10 cellular contexts compared by ENCODE assay signal in genomic region chr12:65756956-65757511, GRCh38.
A peak's percentile ranks its signal among the peaks of the same experiment; 100 is the strongest.
DNase-seq lines count a peak whose midpoint lies in the region; ATAC-seq and TF ChIP-seq lines count a peak whose summit lies in the region.
"Had no signal": no experiment of that assay in that cellular context is flagged by ENCODE, and none has a peak within 500 bp of the region (broad histone marks: within the 10 kb centered on the region; RNA-seq: fewer than 3 reads in every experiment).

No MANE protein-coding gene starts in this region.

- intact Hi-C loops in body of pancreas (cut with DNase I): no loop called here
- intact Hi-C loops in left lung (cut with DNase I): no loop called here

- DNase-seq in GM10266 (ENCODE audit: extremely low spot score) (peak; percentile 80), GM19240 (ENCODE audit: insufficient read length, low spot score) (peak; percentile 20), SW480 (ENCODE audit: low spot score) (peak; percentile 7), body of pancreas (no peak), NCI-H2227 treated with DMSO at 0.1 percent for 48 hours (lab: John Stamatoyannopoulos, UW) (no peak), UCSD-AML1 (lab: John Stamatoyannopoulos, UW; ENCODE audit: unreplicated experiment) (no peak), left lung (no peak)
- DNase-seq: KBM-7 had no signal

- H3K4me1 ChIP-seq in body of pancreas: no peaks in the 10 kb centered on the region
- no peaks in the 10 kb centered on the region for H3K4me1 ChIP-seq in left lung

- ATAC-seq in HG02938 (IDR thresholded peaks at IDR 0.05; ENCODE audit: unreplicated experiment) (peak; percentile 91), body of pancreas (no peak), left lung (no peak)

- H3K27me3 ChIP-seq in body of pancreas: no peaks in the 10 kb centered on the region
- peaks cover 0 to 11% of the 10 kb centered on the region in 2 donors for H3K27me3 ChIP-seq in left lung

- H3K9me3 ChIP-seq in body of pancreas (no peaks in the 10 kb centered on the region), left lung (no peaks in the 10 kb centered on the region)

- H3K4me3 ChIP-seq in body of pancreas (no peak overlapping the region), left lung (no peak overlapping the region)
- H3K4me3 ChIP-seq: SK-N-MC had no signal

- no peak overlapping the region for H3K27ac ChIP-seq in body of pancreas
- H3K27ac ChIP-seq in left lung: no peak overlapping the region
- H3K27ac ChIP-seq: SK-N-MC had no signal

- WGBS in body of pancreas, 2 donors: 34 to 39% methylated on average over 2 of the region's 2 CpGs

- H3K36me3 ChIP-seq in body of pancreas (replicated peaks in 1 of 2; ENCODE audit: insufficient read depth in 1 of 2, low read depth in 2 of 2) (no peaks in the 10 kb centered on the region), left lung (no peaks in the 10 kb centered on the region)

- no peak for TF ChIP-seq POLR2A in body of pancreas (IDR thresholded peaks at IDR 0.05)

- TF ChIP-seq CTCF in GM10266 (IDR thresholded peaks at IDR 0.05; ENCODE audit: control insufficient read depth, insufficient read depth, low read depth, missing control alignments) (no peak), body of pancreas (IDR thresholded peaks at IDR 0.05) (no peak), left lung (IDR thresholded peaks at IDR 0.05) (no peak)

Comparison
In these comparisons a context has a peak if more than half of its experiments do, and no peak if none do; other contexts are left out.
1. DNase-seq: peak in GM10266 (single experiment), GM19240 (single experiment) and SW480 (single experiment); none in body of pancreas (0 of 4), NCI-H2227 treated with DMSO at 0.1 percent for 48 hours (single experiment), UCSD-AML1 (single experiment) and left lung (0 of 2).